ENCODE assay signal across 8 cellular contexts in the genomic region with DNA sequence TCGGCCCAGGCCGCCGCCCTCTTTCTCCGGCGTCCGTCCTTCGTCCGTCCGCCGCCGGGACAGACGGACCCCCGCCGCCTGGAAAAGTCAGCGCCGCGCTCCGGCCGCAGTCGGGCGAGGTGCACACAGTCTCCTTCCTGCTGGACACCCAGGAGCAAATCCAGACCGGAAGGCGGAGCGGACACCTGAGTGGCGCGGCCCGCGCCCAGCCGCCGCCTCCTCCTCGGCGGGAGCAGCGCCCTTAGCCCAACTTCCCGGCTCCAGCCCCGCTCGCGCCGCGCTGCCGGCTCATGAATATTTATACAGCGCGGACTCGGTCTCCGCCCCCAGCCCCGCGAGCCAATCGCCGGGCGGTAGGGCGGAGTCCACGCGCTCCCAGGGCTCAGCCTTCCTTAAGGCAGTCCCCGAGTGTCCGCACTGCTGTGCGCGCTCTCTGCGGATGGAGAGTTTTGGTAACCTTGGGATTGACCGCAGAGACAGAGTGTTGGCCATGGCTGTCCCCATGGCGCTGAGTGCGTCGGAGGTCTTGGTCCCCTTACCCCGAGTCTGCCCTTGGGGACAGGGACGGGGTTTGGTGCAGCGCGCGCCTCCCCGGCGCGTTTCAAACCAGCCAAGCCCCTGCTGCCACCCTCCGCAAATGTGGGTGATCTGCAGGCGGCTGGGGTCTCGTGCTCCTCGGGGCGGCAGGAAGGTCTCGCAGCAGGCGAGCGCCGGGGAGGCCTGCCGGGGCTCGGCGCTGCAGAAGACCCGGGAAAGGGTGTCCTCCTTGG. TPM values are rescaled to one million over a fixed set of nuclear protein-coding genes. Genes with fewer than 3 reads are reported as not detected.
DNase-seq lines count a peak whose midpoint lies in the region; ATAC-seq, FAIRE-seq and TF ChIP-seq lines count a peak whose summit lies in the region.

A gene with protein sequence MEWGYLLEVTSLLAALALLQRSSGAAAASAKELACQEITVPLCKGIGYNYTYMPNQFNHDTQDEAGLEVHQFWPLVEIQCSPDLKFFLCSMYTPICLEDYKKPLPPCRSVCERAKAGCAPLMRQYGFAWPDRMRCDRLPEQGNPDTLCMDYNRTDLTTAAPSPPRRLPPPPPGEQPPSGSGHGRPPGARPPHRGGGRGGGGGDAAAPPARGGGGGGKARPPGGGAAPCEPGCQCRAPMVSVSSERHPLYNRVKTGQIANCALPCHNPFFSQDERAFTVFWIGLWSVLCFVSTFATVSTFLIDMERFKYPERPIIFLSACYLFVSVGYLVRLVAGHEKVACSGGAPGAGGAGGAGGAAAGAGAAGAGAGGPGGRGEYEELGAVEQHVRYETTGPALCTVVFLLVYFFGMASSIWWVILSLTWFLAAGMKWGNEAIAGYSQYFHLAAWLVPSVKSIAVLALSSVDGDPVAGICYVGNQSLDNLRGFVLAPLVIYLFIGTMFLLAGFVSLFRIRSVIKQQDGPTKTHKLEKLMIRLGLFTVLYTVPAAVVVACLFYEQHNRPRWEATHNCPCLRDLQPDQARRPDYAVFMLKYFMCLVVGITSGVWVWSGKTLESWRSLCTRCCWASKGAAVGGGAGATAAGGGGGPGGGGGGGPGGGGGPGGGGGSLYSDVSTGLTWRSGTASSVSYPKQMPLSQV (minus strand): TSS at position 274 of the 770 bp plus-strand sequence. CDS start 867 bp downstream, outside the sequence.

- H3K27me3 ChIP-seq in BJ (ENCODE audit: control insufficient read depth, insufficient read depth, low read length): peaks cover 11% of the 10 kb centered on the region
- no peaks in the 10 kb centered on the region for H3K27me3 ChIP-seq in endodermal cell (ENCODE audit: control insufficient read depth, insufficient read depth, low read length, poor library complexity, severe bottlenecking)
- no peaks in the 10 kb centered on the region for H3K27me3 ChIP-seq in mesendoderm (ENCODE audit: insufficient read depth, low read length, poor library complexity)

- H3K79me2 ChIP-seq in mesendoderm (ENCODE audit: control insufficient read depth, insufficient read depth, low read length): peaks cover 5% of the 10 kb centered on the region

- no peaks in the 10 kb centered on the region for H3K36me3 ChIP-seq in BJ (ENCODE audit: control insufficient read depth, insufficient read depth, low read length)
- H3K36me3 ChIP-seq in endodermal cell (ENCODE audit: control insufficient read depth, insufficient read depth, low read length): peaks cover 19% of the 10 kb centered on the region
- H3K36me3 ChIP-seq in mesendoderm (ENCODE audit: control insufficient read depth, insufficient read depth, low read length): no peaks in the 10 kb centered on the region

- peak within 1 kb of the TSS; percentile 15 for H3K23ac ChIP-seq in mesendoderm (ENCODE audit: low read length)

- peak; percentile 96 for FAIRE-seq in GM19239 (lab: Jason Lieb, UNC)

- 0 out of 2 replicates have a peak, but pooled peaks have one; percentile 8 for TF ChIP-seq CTCF in BJ (IDR thresholded peaks at IDR 0.05; ENCODE audit: insufficient read depth, low read depth, low read length)
- peak; percentile 51 for TF ChIP-seq CTCF in endodermal cell (conservative IDR thresholded peaks at IDR 0.05)

- H4K8ac ChIP-seq in mesendoderm (ENCODE audit: low read depth, low read length): no peak within 1 kb of the TSS

- peak within 1 kb of the TSS; percentile 28 for H2BK15ac ChIP-seq in mesendoderm (replicated peaks; ENCODE audit: low read depth)

- H3K4me3 ChIP-seq in BJ (ENCODE audit: low read depth, low read length) (peak within 1 kb of the TSS; percentile 67), endodermal cell (ENCODE audit: low read length) (peak within 1 kb of the TSS; percentile 94), mesendoderm (ENCODE audit: low read length) (peak within 1 kb of the TSS; percentile 49)

- peak; percentile 91 for ATAC-seq in HG03432 (IDR thresholded peaks at IDR 0.05; ENCODE audit: unreplicated experiment)

- CTCF ChIA-PET in BJ (lab: Yijun Ruan, JAX): no interaction called here

- H2BK120ac ChIP-seq in mesendoderm (ENCODE audit: low read depth, low read length): peak within 1 kb of the TSS; percentile 83

- H3K9ac ChIP-seq in endodermal cell (ENCODE audit: extremely low read depth, low read length, poor library complexity, severe bottlenecking) (peak within 1 kb of the TSS; percentile 58), mesendoderm (ENCODE audit: low read length) (peak within 1 kb of the TSS; percentile 77)

- H4K5ac ChIP-seq in mesendoderm (ENCODE audit: low read length): no peak within 1 kb of the TSS

- peak within 1 kb of the TSS; percentile 88 for H3K18ac ChIP-seq in mesendoderm (ENCODE audit: low read length)

- peaks cover 2% of the 10 kb centered on the region for H3K9me3 ChIP-seq in endodermal cell (ENCODE audit: control insufficient read depth, low read length)

- peak within 1 kb of the TSS; percentile 82 for H3K4ac ChIP-seq in mesendoderm (ENCODE audit: low read depth, low read length)

- no peaks in the 10 kb centered on the region for H3K79me1 ChIP-seq in mesendoderm (ENCODE audit: low read length)

- WGBS in endodermal cell (ENCODE audit: insufficient coverage in 1 of 2, insufficient read length in 1 of 2), 2 experiments: 0% methylated on average over 21 to 82 of the region's 82 CpGs
- no CpG with 5 or more reads among the region's 82 CpGs for WGBS in mesendoderm (ENCODE audit: extremely low coverage, insufficient coverage, low lambda C conversion rate)

- peaks cover 42% of the 10 kb centered on the region for H3K36me3 Mint-ChIP-seq in endodermal cell (ENCODE audit: low read depth)

- peak within 1 kb of the TSS; percentile 83 for H3K4me2 ChIP-seq in mesendoderm (ENCODE audit: low read length)

- H2AK5ac ChIP-seq in mesendoderm (ENCODE audit: low read length): no peak within 1 kb of the TSS

- peaks cover 18% of the 10 kb centered on the region for H3K4me1 Mint-ChIP-seq in endodermal cell

- no peaks in the 10 kb centered on the region for H3K27me3 Mint-ChIP-seq in endodermal cell (ENCODE audit: insufficient read depth)

- peaks cover 3% of the 10 kb centered on the region for H3K9me3 Mint-ChIP-seq in endodermal cell

- H3K56ac ChIP-seq in mesendoderm (ENCODE audit: low read length): peak within 1 kb of the TSS; percentile 91

- DNase-seq in BJ (ENCODE audit: low read depth) (peak; percentile 46), GM19239 (ENCODE audit: insufficient read length, low spot score) (peak; percentile 90), NCI-H524 treated with DMSO at 0.1 percent for 48 hours (lab: John Stamatoyannopoulos, UW) (peak; percentile 35), endodermal cell (peak; percentile 98), mesendoderm (peak; percentile 97)
- peak; percentile 42 to 50 (median 47) for DNase-seq in activated CD8-positive, alpha-beta memory T cell treated with anti-CD3 and anti-CD28 coated beads for 48 hours (ENCODE audit: low read depth in 2 of 3, low spot score in 2 of 3)
- DNase-seq in stimulated activated CD8-positive, alpha-beta memory T cell treated with anti-CD3 and anti-CD28 coated beads, Interleukin-12 subunit alpha, Interleukin-12 subunit beta, amount 100 ng/mL, for 1 hour (ENCODE audit: low read depth): peak; percentile 29

- peak within 1 kb of the TSS; percentile 92 for H3K27ac Mint-ChIP-seq in endodermal cell

- H3K4me3 Mint-ChIP-seq in endodermal cell: peak within 1 kb of the TSS; percentile 94

- POLR2A ChIA-PET in BJ (lab: Charles Lee): no interaction called here

- H3K27ac ChIP-seq in endodermal cell (ENCODE audit: low read depth, low read length): no peak within 1 kb of the TSS
- H3K27ac ChIP-seq in mesendoderm (ENCODE audit: low read depth, low read length): peak within 1 kb of the TSS; percentile 80

- peak within 1 kb of the TSS; percentile 78 for H2BK5ac ChIP-seq in mesendoderm (ENCODE audit: low read length)

- H3K4me1 ChIP-seq in endodermal cell (ENCODE audit: control insufficient read depth, insufficient read depth, low read length): no peaks in the 10 kb centered on the region
- H3K4me1 ChIP-seq in mesendoderm (ENCODE audit: control insufficient read depth, low read depth, low read length): peaks cover 3% of the 10 kb centered on the region

RNA-seq across cellular contexts. Expression of the gene that starts here (rescaled TPM):
- polyA plus RNA-seq in BJ (2011; rRNA removed): 0.18 and 0.31 TPM in 2 replicates
- polyA minus RNA-seq in BJ (2011; rRNA and poly(A)+ RNA removed): 0.26 and 0.71 TPM in 2 replicates
- 100 to 1,000 TPM; 133 to 189 TPM for total RNA-seq in endodermal cell
- polyA plus RNA-seq in endodermal cell (2013, experiment 1 of 2): 14.0 TPM
- polyA plus RNA-seq in endodermal cell (2013, experiment 2 of 2): 18.3 TPM
- polyA plus RNA-seq in mesendoderm (2013, experiment 1 of 2): 6.6 TPM
- polyA plus RNA-seq in mesendoderm (2013, experiment 2 of 2): 6.2 TPM

Comparison
In these comparisons a context has a peak if more than half of its experiments do, and no peak if none do; other contexts are left out.
1. Peak in DNase-seq and H3K4me3 ChIP-seq in BJ; RNA of the gene not detected or under 1 TPM.
2. DNase-seq: peak in every context shown above with its lines; median percentile 98 in endodermal cell; 97 in mesendoderm; 90 in GM19239; 47 in activated CD8-positive, alpha-beta memory T cell treated with anti-CD3 and anti-CD28 coated beads for 48 hours; 46 in BJ; 35 in NCI-H524 treated with DMSO at 0.1 percent for 48 hours; 29 in stimulated activated CD8-positive, alpha-beta memory T cell treated with anti-CD3 and anti-CD28 coated beads, Interleukin-12 subunit alpha, Interleukin-12 subunit beta, amount 100 ng/mL, for 1 hour.